8 cellular contexts compared by ENCODE assay signal in the genomic region with DNA sequence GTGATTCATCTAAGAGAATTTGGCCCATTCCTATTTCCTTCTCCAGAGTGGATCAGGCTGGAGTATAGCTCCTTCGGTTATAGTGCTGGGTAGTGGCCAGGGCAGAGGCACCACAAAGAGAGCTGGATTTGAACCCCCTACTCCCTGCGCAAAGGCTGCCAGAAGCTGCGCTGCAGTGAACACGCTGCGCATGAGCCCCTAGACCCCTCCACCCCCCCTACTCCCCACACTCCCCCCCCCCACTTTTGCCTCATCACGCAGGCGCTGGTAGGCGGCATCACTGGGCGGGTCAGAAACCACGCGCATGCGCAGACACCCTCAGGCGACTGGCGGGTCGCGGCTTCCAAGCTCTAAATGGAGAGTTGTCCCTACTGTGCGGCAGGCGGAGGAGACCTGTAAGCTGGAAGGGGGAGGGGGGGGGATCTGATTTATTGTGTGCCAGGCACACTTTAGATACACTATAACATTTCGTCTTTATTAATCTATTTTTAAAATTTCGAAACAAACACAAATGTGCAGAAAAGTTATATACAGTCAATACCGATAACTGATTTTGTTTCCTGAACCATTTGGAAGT. TPM values are rescaled to one million over a fixed set of nuclear protein-coding genes. Genes with fewer than 3 reads are reported as not detected.
DNase-seq lines count a peak whose midpoint lies in the region; ATAC-seq and TF ChIP-seq lines count a peak whose summit lies in the region.

No MANE protein-coding gene starts in this region.

- TF ChIP-seq CTCF in spleen (IDR thresholded peaks at IDR 0.05 in 8 of 11, conservative IDR thresholded peaks at IDR 0.05 in 3 of 11), result no peak

- TF ChIP-seq POLR2A in spleen (IDR thresholded peaks at IDR 0.05), result no peak

- no peaks in the 10 kb centered on the region for H3K9me3 ChIP-seq in spleen

- H3K27me3 ChIP-seq in spleen (replicated peaks in 1 of 7), result no peaks in the 10 kb centered on the region

- H3K4me3 ChIP-seq in spleen, result peak overlapping the region; percentile 24 to 72 (median 45)

- peak overlapping the region in 7 of 8 donors; percentile 16 to 85 (median 72) for H3K27ac ChIP-seq in spleen

- WGBS in spleen, 5 donors, result 3 to 24% (median 8%) methylated on average over 15 to 21 of the region's 21 CpGs

- peaks cover 4 to 32% (median 14%) of the 10 kb centered on the region in 6 donors for H3K36me3 ChIP-seq in spleen

- intact Hi-C loops in spleen (cut with DNase I; ENCODE audit: low total_unique reads), result loop anchor here (5.0 to 10.0 kb wide), 2 partner anchors 40 to 73 kb away; partner anchors contain the start of genes BRWD1 and HMGN1

- peak; percentile 61 for DNase-seq in DMS53 treated with DMSO at 0.1 percent for 48 hours (lab: John Stamatoyannopoulos, UW; ENCODE audit: unreplicated experiment)
- peak; percentile 76 for DNase-seq in NCI-H226
- DNase-seq in activated CD4-positive, CD25-positive, alpha-beta regulatory T cell (lab: John Stamatoyannopoulos, UW), result peak; percentile 74 to 85 (median 80)
- peak; percentile 87 for DNase-seq in central memory CD4-positive, alpha-beta T cell
- peak; percentile 70 for DNase-seq in iris pigment epithelial cell (ENCODE audit: low read depth)
- DNase-seq in spleen, result peak; percentile 96
- no peak for DNase-seq in NCI-H128 (lab: John Stamatoyannopoulos, UW; ENCODE audit: unreplicated experiment)

- peak; percentile 56 for ATAC-seq in HG02642 (IDR thresholded peaks at IDR 0.05; ENCODE audit: poor library complexity, unreplicated experiment)

- H3K4me1 ChIP-seq in spleen, result peaks cover 14 to 55% (median 32%) of the 10 kb centered on the region in 6 donors

RNA-seq across cellular contexts. Expression of gene HMGN1, which starts 38.7 kb away (rescaled TPM):
- total RNA-seq in spleen, result 100 to 1,000 TPM; 101 to 193 (median 152) TPM
- 100 to 1,000 TPM; 248 to 276 (median 250) TPM for polyA plus RNA-seq in spleen

RNA-seq across cellular contexts. Expression of gene LCA5L, which starts 58.0 kb away (rescaled TPM):
- 1 to 10 TPM in 1 of 7 donors, under 1 TPM in 5, not detected in 1; 0.40 to 1.3 (median 0.71) TPM for total RNA-seq in spleen
- under 1 TPM; 0.26 to 0.38 (median 0.26) TPM for polyA plus RNA-seq in spleen
